Comparison of ENCODE assay signal across 8 cellular contexts in genomic region chr4:84258905-84259830, GRCh38.
DNase-seq lines count a peak whose midpoint lies in the region; ATAC-seq lines count a peak whose summit lies in the region.

No MANE protein-coding gene starts in this region.

- ATAC-seq in GM19438 (IDR thresholded peaks at IDR 0.05; ENCODE audit: low read depth, unreplicated experiment) (peak; percentile 62), HG03342 (IDR thresholded peaks at IDR 0.05; ENCODE audit: unreplicated experiment) (peak; percentile 87)
- ATAC-seq in stimulated activated naive CD8-positive, alpha-beta T cell treated with anti-CD3 and anti-CD28 coated beads, Interleukin-15, Interleukin-2, amounts not matched to agents 100 U/mL and 50 U/mL, for 24 hours: no peak

- DNase-seq in DMS53 (lab: John Stamatoyannopoulos, UW): peak; percentile 72
- DNase-seq in SKM-1 (lab: John Stamatoyannopoulos, UW; ENCODE audit: unreplicated experiment): peak; percentile 13
- DNase-seq in islet precursor cell: peak; percentile 52
- DNase-seq in stimulated activated naive CD8-positive, alpha-beta T cell treated with anti-CD3 and anti-CD28 coated beads, Interleukin-15, Interleukin-2, amounts not matched to agents 100 U/mL and 50 U/mL, for 24 hours: no peak
- DNase-seq in stimulated activated CD4-positive, alpha-beta T cell treated with anti-CD3 and anti-CD28 coated beads, Interleukin-4, amount 100 ng/mL, for 4 hours: no peak
- no peak for DNase-seq in NCI-H1417 (lab: John Stamatoyannopoulos, UW)

Comparison
In these comparisons a context has a peak if more than half of its experiments do, and no peak if none do; other contexts are left out.
1. DNase-seq: peak in DMS53 (single experiment), SKM-1 (single experiment) and islet precursor cell (single experiment); none in stimulated activated naive CD8-positive, alpha-beta T cell treated with anti-CD3 and anti-CD28 coated beads, Interleukin-15, Interleukin-2, amounts not matched to agents 100 U/mL and 50 U/mL, for 24 hours (single experiment), stimulated activated CD4-positive, alpha-beta T cell treated with anti-CD3 and anti-CD28 coated beads, Interleukin-4, amount 100 ng/mL, for 4 hours (0 of 2) and NCI-H1417 (0 of 3).